Comparison of ENCODE assay signal across 12 cellular contexts in the genomic region with DNA sequence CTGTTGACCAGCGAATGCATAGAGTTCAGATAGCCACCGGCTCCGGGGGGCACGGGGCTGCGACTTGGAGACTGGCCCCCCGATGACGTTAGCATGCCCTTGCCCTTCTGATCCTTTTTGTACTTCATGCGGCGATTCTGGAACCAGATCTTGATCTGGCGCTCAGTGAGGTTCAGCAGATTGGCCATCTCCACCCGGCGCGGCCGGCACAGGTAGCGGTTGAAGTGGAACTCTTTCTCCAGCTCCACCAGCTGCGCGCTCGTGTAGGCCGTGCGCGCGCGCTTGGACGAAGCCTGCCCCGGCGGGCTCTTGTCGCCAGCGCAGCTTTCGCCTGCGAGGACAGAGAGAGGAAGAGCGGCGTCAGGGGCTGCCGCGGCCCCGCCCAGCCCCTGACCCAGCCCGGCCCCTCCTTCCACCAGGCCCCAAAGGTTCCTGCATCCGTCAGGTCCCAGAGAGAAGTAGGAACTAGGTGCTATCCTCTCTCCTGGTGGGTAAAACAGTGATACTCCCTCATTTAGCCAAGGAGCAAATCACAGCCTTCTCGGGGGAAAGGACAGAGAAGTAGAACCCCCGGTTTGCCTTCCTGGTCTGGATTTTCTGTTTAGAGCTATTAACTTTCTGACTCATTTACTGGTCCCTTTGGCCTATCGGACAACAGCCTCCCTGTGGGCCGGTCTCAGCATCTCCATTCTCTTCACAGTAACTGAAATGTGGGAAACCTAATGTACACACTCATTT. TPM values are rescaled to one million over a fixed set of nuclear protein-coding genes. Genes with fewer than 3 reads are reported as not detected.
DNase-seq lines count a peak whose midpoint lies in the region; ATAC-seq and TF ChIP-seq lines count a peak whose summit lies in the region.
"Had no signal": no experiment of that assay in that cellular context is flagged by ENCODE, and none has a peak within 500 bp of the region (broad histone marks: within the 10 kb centered on the region; RNA-seq: fewer than 3 reads in every experiment).

No MANE protein-coding gene starts in this region.

- peak; percentile 85 to 89 for TF ChIP-seq POLR2A in gastroesophageal sphincter (IDR thresholded peaks at IDR 0.05)

- H3K4me1 ChIP-seq in gastroesophageal sphincter = peaks cover 0 to 86% (median 21%) of the 10 kb centered on the region in 3 donors
- peaks cover 32 to 78% of the 10 kb centered on the region in 2 donors for H3K4me1 ChIP-seq in thoracic aorta (ENCODE audit: control insufficient read depth in 1 of 2, low read depth in 2 of 2)
- no peaks in the 10 kb centered on the region for H3K4me1 ChIP-seq in effector memory CD4-positive, alpha-beta T cell (ENCODE audit: control insufficient read depth, insufficient read depth, low read length, poor library complexity, severe bottlenecking)

- no peak overlapping the region for H3K4me3 Mint-ChIP-seq in Calu3 (ENCODE audit: low read depth, unreplicated experiment)

- H3K27me3 ChIP-seq in WERI-Rb-1 (ENCODE audit: insufficient read depth, low read depth, severe bottlenecking) = peaks cover 93% of the 10 kb centered on the region
- no peaks in the 10 kb centered on the region for H3K27me3 ChIP-seq in gastroesophageal sphincter
- no peaks in the 10 kb centered on the region for H3K27me3 ChIP-seq in thoracic aorta (replicated peaks; ENCODE audit: insufficient read depth)
- H3K27me3 ChIP-seq in effector memory CD4-positive, alpha-beta T cell (replicated peaks; ENCODE audit: control insufficient read depth, insufficient read depth, low read length, poor library complexity, severe bottlenecking) = peaks cover 13% of the 10 kb centered on the region

- no peaks in the 10 kb centered on the region for H3K9me3 ChIP-seq in WERI-Rb-1 (ENCODE audit: severe bottlenecking)
- no peaks in the 10 kb centered on the region for H3K9me3 ChIP-seq in gastroesophageal sphincter
- H3K9me3 ChIP-seq in thoracic aorta = no peaks in the 10 kb centered on the region
- H3K9me3 ChIP-seq in effector memory CD4-positive, alpha-beta T cell (ENCODE audit: control insufficient read depth, low read length) = no peaks in the 10 kb centered on the region

- no peak overlapping the region for H3K27ac Mint-ChIP-seq in Calu3 (ENCODE audit: unreplicated experiment)

- H3K36me3 ChIP-seq in WERI-Rb-1 (no peaks in the 10 kb centered on the region), gastroesophageal sphincter (no peaks in the 10 kb centered on the region), thoracic aorta (no peaks in the 10 kb centered on the region)
- no peaks in the 10 kb centered on the region for H3K36me3 ChIP-seq in effector memory CD4-positive, alpha-beta T cell (ENCODE audit: control insufficient read depth, insufficient read depth, low read length)

- CTCF ChIA-PET in Calu3 (lab: Charles Lee) = no interaction called here

- DNase-seq in WERI-Rb-1 (peak; percentile 57), mesenteric fat pad (ENCODE audit: low spot score) (peak; percentile 90), thoracic aorta (ENCODE audit: low spot score) (no peak), NCI-H2196 (lab: John Stamatoyannopoulos, UW; ENCODE audit: unreplicated experiment) (no peak), SHP77 treated with DMSO at 0.1 percent for 48 hours (lab: John Stamatoyannopoulos, UW) (no peak), Calu3 (no peak)
- no peak for DNase-seq in effector memory CD4-positive, alpha-beta T cell
- DNase-seq: activated CD8-positive, alpha-beta memory T cell treated with anti-CD3 and anti-CD28 coated beads for 24 hours; cerebellar nuclear complex; stimulated activated CD4-positive, alpha-beta T cell treated with anti-CD3 and anti-CD28 coated beads, Interleukin-4, amount 100 ng/mL, for 1 hour had no signal

- 9 to 17% methylated on average over 4 to 17 of the region's 41 CpGs for WGBS in gastroesophageal sphincter (ENCODE audit: low coverage in 1 of 2), 2 donors

- BruUV-seq in Calu3 (replicated peaks; lab: Mats Ljungman, UMichigan) = no TSS peak

- no peak for TF ChIP-seq EP300 in gastroesophageal sphincter (IDR thresholded peaks at IDR 0.05)

- intact Hi-C loops in Calu3 (cut with micrococcal nuclease; ENCODE audit: unreplicated experiment) = no loop called here

- peaks cover 35% of the 10 kb centered on the region for H3K4me1 Mint-ChIP-seq in Calu3 (ENCODE audit: low read depth, unreplicated experiment)

- peaks cover 17% of the 10 kb centered on the region for H3K36me3 Mint-ChIP-seq in Calu3 (ENCODE audit: insufficient read depth, unreplicated experiment)

- no peak overlapping the region for H3K27ac ChIP-seq in WERI-Rb-1
- peak overlapping the region; percentile 94 to 99 (median 98) for H3K27ac ChIP-seq in gastroesophageal sphincter
- H3K27ac ChIP-seq in thoracic aorta = peak overlapping the region; percentile 87 to 96
- H3K27ac ChIP-seq in effector memory CD4-positive, alpha-beta T cell (ENCODE audit: insufficient read depth, low read length, poor library complexity, severe bottlenecking) = no peak overlapping the region

- H3K4me3 ChIP-seq in WERI-Rb-1 (ENCODE audit: low read depth, low read length) = no peak overlapping the region
- H3K4me3 ChIP-seq in gastroesophageal sphincter = peak overlapping the region; percentile 57 to 96
- H3K4me3 ChIP-seq in thoracic aorta = peak overlapping the region; percentile 99
- no peak overlapping the region for H3K4me3 ChIP-seq in effector memory CD4-positive, alpha-beta T cell (ENCODE audit: insufficient read depth, low read depth, low read length, poor library complexity, severe bottlenecking)

- ATAC-seq in gastroesophageal sphincter (peak; percentile 72), thoracic aorta (ENCODE audit: insufficient number of reproducible peaks, low FRiP score, low read depth) (no peak)

- TF ChIP-seq CTCF in WERI-Rb-1 (IDR thresholded peaks at IDR 0.05; ENCODE audit: low read depth, low read length) (no peak), gastroesophageal sphincter (IDR thresholded peaks at IDR 0.05) (peak in 2 of 4 experiments; percentile 50 to 56), thoracic aorta (IDR thresholded peaks at IDR 0.05) (peak; percentile 28), Calu3 (IDR thresholded peaks at IDR 0.05; ENCODE audit: unreplicated experiment) (no peak)

- peaks cover 13% of the 10 kb centered on the region for H3K27me3 Mint-ChIP-seq in Calu3 (ENCODE audit: unreplicated experiment)

- H3K9me3 Mint-ChIP-seq in Calu3 (ENCODE audit: low read depth, unreplicated experiment) = no peaks in the 10 kb centered on the region

RNA-seq across cellular contexts. Expression of a gene that starts 6.1 kb away (rescaled TPM):
- 1 to 10 TPM; 3.1 to 7.0 (median 5.0) TPM for total RNA-seq in gastroesophageal sphincter
- total RNA-seq in mesenteric fat pad = 1.2 TPM
- total RNA-seq in thoracic aorta = 1 to 10 TPM; 3.4 to 4.6 TPM
- total RNA-seq in Calu3 (2022) = 1.9 and 3.2 TPM in 2 replicates
- total RNA-seq: HT1080 had no signal

RNA-seq across cellular contexts. Expression of a gene that starts 12.8 kb away (rescaled TPM):
- 1 to 10 TPM in 1 of 4 donors, under 1 TPM in 2, not detected in 1; 0.23 to 2.3 (median 0.27) TPM for total RNA-seq in gastroesophageal sphincter
- total RNA-seq in mesenteric fat pad = 1.3 TPM
- 1 to 10 TPM in 1 of 2 donors, not detected in 1; 3.1 TPM for total RNA-seq in thoracic aorta
- total RNA-seq in Calu3 (2022) = 0.24 and 0.44 TPM in 2 replicates

RNA-seq across cellular contexts. Expression of a gene that starts 22.0 kb away (rescaled TPM):
- total RNA-seq in gastroesophageal sphincter (10 to 100 TPM in 3 of 4 donors, 1 to 10 TPM in 1; 8.6 to 20.2 (median 15.3) TPM), mesenteric fat pad (4.0 TPM), thoracic aorta (1 to 10 TPM; 3.7 to 6.1 TPM), Calu3 (2022) (1.0 and 1.2 TPM in 2 replicates)

RNA-seq across cellular contexts. Expression of a gene that starts 34.9 kb away (rescaled TPM):
- total RNA-seq in gastroesophageal sphincter = 10 to 100 TPM; 11.0 to 34.6 (median 29.3) TPM
- 15.3 TPM for total RNA-seq in mesenteric fat pad
- total RNA-seq in thoracic aorta = 1 to 10 TPM in 1 of 2 donors, under 1 TPM in 1; 0.35 to 1.2 TPM
- 8.3 and 10.6 TPM in 2 replicates for total RNA-seq in Calu3 (2022)

RNA-seq across cellular contexts. Expression of a gene that starts 39.0 kb away (rescaled TPM):
- total RNA-seq in gastroesophageal sphincter (10 to 100 TPM in 1 of 4 donors, under 1 TPM in 1, not detected in 2; 0.46 to 12.7 TPM), mesenteric fat pad (3.1 TPM), thoracic aorta (not detected), Calu3 (2022) (11.4 and 12.4 TPM in 2 replicates)

Comparison
In these comparisons a context has a peak if more than half of its experiments do, and no peak if none do; other contexts are left out.
1. DNase-seq: peak in WERI-Rb-1 (single experiment) and mesenteric fat pad (single experiment); none in thoracic aorta (single experiment), NCI-H2196 (single experiment), SHP77 treated with DMSO at 0.1 percent for 48 hours (single experiment), effector memory CD4-positive, alpha-beta T cell (0 of 3) and Calu3 (single experiment).
2. H3K27ac ChIP-seq: peak in gastroesophageal sphincter (4 of 4) and thoracic aorta (2 of 2); none in WERI-Rb-1 (single experiment) and effector memory CD4-positive, alpha-beta T cell (single experiment).
3. H3K4me3 ChIP-seq: peak in gastroesophageal sphincter (2 of 2) and thoracic aorta (single experiment); none in WERI-Rb-1 (single experiment) and effector memory CD4-positive, alpha-beta T cell (single experiment).